Comparison of ENCODE assay signal across 1 cellular context in the genomic region with DNA sequence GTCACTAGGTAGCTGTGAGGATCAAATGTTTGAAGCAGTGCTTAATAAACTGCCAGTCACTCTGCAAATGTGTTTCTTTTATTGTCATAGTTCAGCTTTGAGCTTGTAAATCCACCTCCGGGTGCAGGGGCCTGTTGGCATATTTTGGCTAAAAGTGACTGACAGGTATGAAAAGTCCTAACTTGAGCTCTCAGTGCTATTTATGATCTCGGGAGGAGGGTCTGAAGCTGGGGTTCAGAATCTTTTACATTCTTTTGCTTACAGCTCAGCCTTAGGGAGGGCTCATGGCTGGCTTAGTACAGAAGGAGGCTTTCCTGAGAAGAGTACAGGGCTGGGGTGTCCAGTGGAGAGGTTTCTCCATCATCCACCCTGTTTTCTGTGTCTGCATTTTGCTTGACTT.
TF ChIP-seq lines count a peak whose summit lies in the region.

No MANE protein-coding gene starts in this region.

TF ChIP-seq in HCT116, 20 proteins besides CTCF, POLR2A, EP300 and RAD21:
- TF ChIP-seq, protein P1, sequence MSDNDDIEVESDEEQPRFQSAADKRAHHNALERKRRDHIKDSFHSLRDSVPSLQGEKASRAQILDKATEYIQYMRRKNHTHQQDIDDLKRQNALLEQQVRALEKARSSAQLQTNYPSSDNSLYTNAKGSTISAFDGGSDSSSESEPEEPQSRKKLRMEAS (IDR thresholded peaks at IDR 0.05) = no peak
- TF ChIP-seq EZH2 (IDR thresholded peaks at IDR 0.05) (no peak), EGR1 (IDR thresholded peaks at IDR 0.05; ENCODE audit: low read depth) (no peak), ZFX (IDR thresholded peaks at IDR 0.05) (no peak), REST (IDR thresholded peaks at IDR 0.05; ENCODE audit: low read depth) (no peak), ELF1 (IDR thresholded peaks at IDR 0.05; ENCODE audit: borderline replicate concordance, low read depth) (no peak), CEBPB (IDR thresholded peaks at IDR 0.05; ENCODE audit: low read depth) (no peak), YY1 (IDR thresholded peaks at IDR 0.05; ENCODE audit: extremely low read depth, insufficient replicate concordance, low read depth, low read length) (no peak), ATF3 (IDR thresholded peaks at IDR 0.05) (no peak), SIN3A (IDR thresholded peaks at IDR 0.05; ENCODE audit: low read depth) (no peak), POLR2AphosphoS5 (IDR thresholded peaks at IDR 0.05; ENCODE audit: low read depth, low read length) (no peak), JUND (IDR thresholded peaks at IDR 0.05) (no peak), ZNF274 (IDR thresholded peaks at IDR 0.05; ENCODE audit: low read depth, low read length) (no peak), EZH2phosphoT487 (IDR thresholded peaks at IDR 0.05; ENCODE audit: borderline replicate concordance) (no peak), SP1 (IDR thresholded peaks at IDR 0.05; ENCODE audit: low read depth) (no peak), CBX3 (IDR thresholded peaks at IDR 0.05; ENCODE audit: low read depth) (no peak), SRF (IDR thresholded peaks at IDR 0.05; ENCODE audit: low read depth) (no peak), TCF7L2 (IDR thresholded peaks at IDR 0.05; ENCODE audit: borderline replicate concordance, extremely low read depth, insufficient read depth, insufficient read length) (no peak), FOSL1 (IDR thresholded peaks at IDR 0.05; ENCODE audit: low read depth) (no peak)
- TF ChIP-seq, protein P2, sequence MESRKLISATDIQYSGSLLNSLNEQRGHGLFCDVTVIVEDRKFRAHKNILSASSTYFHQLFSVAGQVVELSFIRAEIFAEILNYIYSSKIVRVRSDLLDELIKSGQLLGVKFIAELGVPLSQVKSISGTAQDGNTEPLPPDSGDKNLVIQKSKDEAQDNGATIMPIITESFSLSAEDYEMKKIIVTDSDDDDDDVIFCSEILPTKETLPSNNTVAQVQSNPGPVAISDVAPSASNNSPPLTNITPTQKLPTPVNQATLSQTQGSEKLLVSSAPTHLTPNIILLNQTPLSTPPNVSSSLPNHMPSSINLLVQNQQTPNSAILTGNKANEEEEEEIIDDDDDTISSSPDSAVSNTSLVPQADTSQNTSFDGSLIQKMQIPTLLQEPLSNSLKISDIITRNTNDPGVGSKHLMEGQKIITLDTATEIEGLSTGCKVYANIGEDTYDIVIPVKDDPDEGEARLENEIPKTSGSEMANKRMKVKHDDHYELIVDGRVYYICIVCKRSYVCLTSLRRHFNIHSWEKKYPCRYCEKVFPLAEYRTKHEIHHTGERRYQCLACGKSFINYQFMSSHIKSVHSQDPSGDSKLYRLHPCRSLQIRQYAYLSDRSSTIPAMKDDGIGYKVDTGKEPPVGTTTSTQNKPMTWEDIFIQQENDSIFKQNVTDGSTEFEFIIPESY (IDR thresholded peaks at IDR 0.05; ENCODE audit: extremely low read depth, insufficient replicate concordance, low read length) = no peak
